ENCODE assay signal across 9 cellular contexts in the genomic region with DNA sequence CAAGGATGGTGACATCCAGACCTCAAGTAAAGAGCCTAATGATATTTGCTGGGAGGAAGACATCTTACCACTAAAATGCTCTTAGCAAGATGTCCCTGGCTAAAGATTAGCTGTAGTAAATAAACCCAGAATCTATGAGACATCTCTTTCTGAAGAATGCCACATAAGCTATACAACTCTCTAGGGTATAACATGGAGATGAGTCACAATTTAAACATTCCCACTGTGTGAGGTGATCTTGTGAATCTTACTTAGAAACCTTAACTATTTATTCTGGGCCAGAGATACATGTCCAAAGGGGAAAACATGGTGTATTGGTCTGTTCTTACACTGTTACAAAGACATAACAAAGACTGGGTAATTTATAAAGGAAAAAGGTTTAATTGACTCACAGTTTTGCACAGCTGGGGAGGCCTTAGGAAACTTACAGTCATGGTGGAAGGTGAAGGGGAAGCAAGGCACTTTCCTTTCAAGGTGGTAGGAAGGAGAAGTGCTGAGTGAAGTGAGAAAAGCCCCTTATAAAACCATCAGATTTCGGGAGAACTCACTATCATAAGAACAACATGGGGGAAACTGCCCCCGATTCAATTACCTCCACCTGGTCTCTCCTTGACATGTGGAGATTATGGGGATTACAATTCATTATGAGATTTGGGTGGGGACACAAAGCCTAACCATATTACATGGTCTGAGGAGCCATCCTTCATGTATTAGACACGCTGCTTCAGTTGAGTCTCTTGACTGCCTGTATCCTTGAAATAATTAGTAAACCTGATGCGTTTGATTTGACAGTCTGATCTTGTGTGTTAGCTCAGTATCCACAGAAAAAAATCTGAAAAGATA.
DNase-seq lines count a peak whose midpoint lies in the region; ATAC-seq and TF ChIP-seq lines count a peak whose summit lies in the region.
"Had no signal": no experiment of that assay in that cellular context is flagged by ENCODE, and none has a peak within 500 bp of the region (broad histone marks: within the 10 kb centered on the region; RNA-seq: fewer than 3 reads in every experiment).

No MANE protein-coding gene starts in this region.

- ATAC-seq in HG03045 (IDR thresholded peaks at IDR 0.05; ENCODE audit: unreplicated experiment) = no peak
- ATAC-seq: GM12878; natural killer cell treated with Interleukin-12 subunit alpha and Interleukin-12 subunit beta and Interleukin-15 and Interleukin-18, amount 100 ng/mL, for 72 hours had no signal

- no peak overlapping the region for H3K4me3 ChIP-seq in choroid plexus epithelial cell (ENCODE audit: low read depth, low read length)
- H3K4me3 ChIP-seq: GM12878 had no signal

- TF ChIP-seq CTCF in choroid plexus epithelial cell (conservative IDR thresholded peaks at IDR 0.05; ENCODE audit: low read depth, low read length) = no peak

- DNase-seq in EL (peak; percentile 92), NCI-H69 (lab: John Stamatoyannopoulos, UW) (peak; percentile 4), choroid plexus epithelial cell (ENCODE audit: low read depth) (peak; percentile 95), non-pigmented ciliary epithelial cell (ENCODE audit: low read depth) (peak; percentile 90), NOMO-1 treated with dmso at 0.1 percent for 144 hours (lab: John Stamatoyannopoulos, UW; ENCODE audit: unreplicated experiment) (no peak)
- DNase-seq in stimulated activated CD4-positive, alpha-beta T cell treated with anti-CD3 and anti-CD28 coated beads, Interleukin-2, amount 100 ng/mL, for 48 hours = no peak

Comparison
In these comparisons a context has a peak if more than half of its experiments do, and no peak if none do; other contexts are left out.
1. DNase-seq: peak in EL (single experiment), NCI-H69 (single experiment), choroid plexus epithelial cell (single experiment) and non-pigmented ciliary epithelial cell (single experiment); none in NOMO-1 treated with dmso at 0.1 percent for 144 hours (single experiment) and stimulated activated CD4-positive, alpha-beta T cell treated with anti-CD3 and anti-CD28 coated beads, Interleukin-2, amount 100 ng/mL, for 48 hours (0 of 2).